ENCODE assay signal across 17 cellular contexts in the genomic region with DNA sequence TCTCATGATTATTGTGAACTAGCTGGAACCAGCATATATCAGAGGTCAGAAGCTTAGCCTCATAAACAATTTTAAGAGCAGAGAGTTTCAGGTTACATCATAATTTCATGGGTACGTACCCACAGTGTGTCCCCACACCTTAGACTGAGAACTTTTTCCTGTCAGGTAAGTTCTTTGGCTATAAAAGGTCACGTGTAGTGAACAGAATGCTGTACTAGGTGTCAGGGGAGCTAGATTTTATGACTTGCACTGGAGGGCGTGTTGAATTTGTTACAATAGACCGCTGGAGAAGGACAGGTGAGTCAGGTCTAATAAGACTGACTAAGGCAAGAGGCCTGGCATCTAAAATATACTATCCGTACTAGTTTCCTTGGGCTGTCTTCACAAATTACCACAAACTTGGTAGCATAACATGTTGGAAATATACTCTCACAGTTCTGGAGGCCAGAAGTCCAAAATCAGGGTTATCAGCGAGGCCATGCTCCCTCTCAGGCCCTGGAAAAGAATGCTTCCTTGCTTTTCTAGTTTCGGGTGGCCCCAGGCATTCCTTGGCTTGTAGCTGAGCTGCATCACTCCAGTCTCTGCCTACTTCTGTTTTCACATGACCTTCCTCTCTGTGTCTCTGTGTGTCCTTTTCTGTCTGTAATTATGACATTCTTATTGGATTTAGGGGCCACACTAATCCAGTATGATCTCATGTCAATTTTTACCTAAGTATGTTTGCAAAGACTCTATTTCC.
DNase-seq lines count a peak whose midpoint lies in the region; ATAC-seq, FAIRE-seq and TF ChIP-seq lines count a peak whose summit lies in the region.
"Had no signal": no experiment of that assay in that cellular context is flagged by ENCODE, and none has a peak within 500 bp of the region (broad histone marks: within the 10 kb centered on the region; RNA-seq: fewer than 3 reads in every experiment).

No MANE protein-coding gene starts in this region.

- peak; percentile 74 for FAIRE-seq in colon (lab: Jason Lieb, UNC)
- FAIRE-seq in kidney (lab: Jason Lieb, UNC), result no peak
- FAIRE-seq: H1 had no signal

- peak overlapping the region in 1 of 2 donors; percentile 14 for H3K27ac ChIP-seq in kidney (ENCODE audit: low read depth in 2 of 2, low read length in 2 of 2)
- H3K27ac ChIP-seq: 22Rv1 had no signal

- no peaks in the 10 kb centered on the region for H3K36me3 ChIP-seq in kidney (ENCODE audit: control insufficient read depth in 1 of 2, insufficient read depth in 2 of 2, low read length in 2 of 2)

- TF ChIP-seq CTCF in kidney (IDR thresholded peaks at IDR 0.05; ENCODE audit: borderline replicate concordance, extremely low read depth, insufficient read depth), result no peak

- DNase-seq in NCI-H510A treated with DMSO at 0.1 percent for 48 hours (lab: John Stamatoyannopoulos, UW), result peak; percentile 27
- no peak for DNase-seq in NCI-H510A (lab: John Stamatoyannopoulos, UW)
- DNase-seq in islet precursor cell, result peak; percentile 55
- no peak for DNase-seq in NCI-H526 treated with DMSO at 0.1 percent for 48 hours (lab: John Stamatoyannopoulos, UW)
- no peak for DNase-seq in NCI-H2081 treated with DMSO at 0.1 percent for 48 hours (lab: John Stamatoyannopoulos, UW)
- DNase-seq in kidney, result no peak
- DNase-seq: CD8-positive, alpha-beta memory T cell; Kasumi-1; MV-4-11; NCI-H1436 treated with DMSO at 0.1 percent for 48 hours; NCI-H2107; NCI-H226; NCI-H82 had no signal

- intact Hi-C loops in kidney (cut with DNase I), result no loop called here

- H3K4me1 ChIP-seq in kidney (ENCODE audit: control insufficient read depth in 1 of 2, insufficient read depth in 1 of 2, low read depth in 1 of 2, low read length in 2 of 2), result no peaks in the 10 kb centered on the region

- no peak overlapping the region for H3K9ac ChIP-seq in kidney (ENCODE audit: low read length in 2 of 2)

- no peak for ATAC-seq in HG02763 (IDR thresholded peaks at IDR 0.05; ENCODE audit: unreplicated experiment)

- H3K4me3 ChIP-seq in kidney (ENCODE audit: low read length in 2 of 2), result no peak overlapping the region

- no peaks in the 10 kb centered on the region for H3K9me3 ChIP-seq in kidney (ENCODE audit: control insufficient read depth in 1 of 2, low read length in 2 of 2)

Comparison
In these comparisons a context has a peak if more than half of its experiments do, and no peak if none do; other contexts are left out.
1. DNase-seq: peak in NCI-H510A treated with DMSO at 0.1 percent for 48 hours (single experiment) and islet precursor cell (single experiment); none in NCI-H510A (single experiment), NCI-H526 treated with DMSO at 0.1 percent for 48 hours (single experiment), NCI-H2081 treated with DMSO at 0.1 percent for 48 hours (single experiment) and kidney (single experiment).